Comparison of ENCODE assay signal across 13 cellular contexts in the genomic region with DNA sequence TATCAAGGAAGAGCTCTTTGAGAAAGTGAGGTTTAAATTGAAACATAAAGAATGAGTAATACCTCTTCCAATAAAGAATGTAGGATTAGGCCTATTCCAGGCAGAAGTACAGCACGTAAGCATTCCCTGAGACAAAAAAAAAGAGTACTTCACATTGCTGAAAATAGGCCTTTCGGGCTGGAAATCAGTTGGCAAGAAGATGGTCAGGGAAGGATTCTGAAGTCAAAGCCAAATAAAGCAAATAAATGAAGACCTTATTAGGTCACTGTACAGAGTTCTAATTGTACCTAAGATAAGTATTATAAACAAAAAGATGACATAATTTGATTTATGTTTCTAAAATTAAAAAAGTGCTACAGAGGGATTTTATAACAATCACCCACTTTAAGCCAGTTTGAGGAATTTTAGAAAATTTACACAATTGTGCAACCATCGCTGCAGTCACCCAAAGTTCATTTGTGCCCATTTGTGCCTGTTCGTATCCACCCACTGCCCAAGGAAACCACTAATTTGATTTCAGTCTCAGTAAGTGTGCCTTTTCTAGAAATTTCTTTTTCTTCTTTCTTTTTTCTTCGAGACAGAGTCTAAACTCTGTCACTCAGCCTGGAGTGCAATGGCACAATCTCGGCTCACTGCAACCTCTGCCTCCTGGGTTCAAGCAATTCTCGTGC. TPM values are rescaled to one million over a fixed set of nuclear protein-coding genes. Genes with fewer than 3 reads are reported as not detected.
DNase-seq lines count a peak whose midpoint lies in the region; ATAC-seq and TF ChIP-seq lines count a peak whose summit lies in the region.
"Had no signal": no experiment of that assay in that cellular context is flagged by ENCODE, and none has a peak within 500 bp of the region (broad histone marks: within the 10 kb centered on the region; RNA-seq: fewer than 3 reads in every experiment).

No MANE protein-coding gene starts in this region.

- H3K9me2 ChIP-seq in HCT116 (ENCODE audit: insufficient read depth): no peaks in the 10 kb centered on the region

- no peaks in the 10 kb centered on the region for H3K36me3 ChIP-seq in HCT116 (ENCODE audit: control insufficient read depth in 1 of 2, insufficient read depth in 2 of 2, low read length in 2 of 2)
- no peaks in the 10 kb centered on the region for H3K36me3 ChIP-seq in ascending aorta

- no peak for TF ChIP-seq POLR2A in HCT116 (IDR thresholded peaks at IDR 0.05; ENCODE audit: borderline replicate concordance, extremely low read depth, insufficient read depth, insufficient read length)

- H3K27me3 ChIP-seq in HCT116 (ENCODE audit: insufficient read depth, low read length): no peaks in the 10 kb centered on the region
- H3K27me3 ChIP-seq in ascending aorta: no peaks in the 10 kb centered on the region

- POLR2A ChIA-PET in HCT116 (lab: Charles Lee): no interaction called here

- H3K9ac ChIP-seq in HCT116 (ENCODE audit: low read length): peak overlapping the region; percentile 63; the same call in 1 of the 2 replicates

- H3K4me1 ChIP-seq in HCT116 (ENCODE audit: control insufficient read depth in 1 of 2, insufficient read depth in 2 of 2, low read length in 2 of 2) (peaks cover 13 to 16% of the 10 kb centered on the region in 2 experiments; a peak in 3 of 4 replicates), ascending aorta (peaks cover 10 to 27% of the 10 kb centered on the region in 2 donors)

- CTCF ChIA-PET in HCT116 (lab: Charles Lee): no interaction called here

- ATAC-seq in HCT116 (no peak), GM18519 (IDR thresholded peaks at IDR 0.05; ENCODE audit: low FRiP score, unreplicated experiment) (no peak)

- BruUV-seq in HCT116 (replicated peaks; lab: Mats Ljungman, UMichigan): no TSS peak

- TF ChIP-seq RAD21 in HCT116 (IDR thresholded peaks at IDR 0.05; ENCODE audit: low read depth): no peak

- H3K9me3 ChIP-seq in HCT116 (ENCODE audit: control insufficient read depth in 1 of 2, insufficient read depth in 1 of 2, low read depth in 1 of 2, low read length in 2 of 2): no peaks in the 10 kb centered on the region
- peaks cover 0 to 4% of the 10 kb centered on the region in 2 donors for H3K9me3 ChIP-seq in ascending aorta

- H3K4me2 ChIP-seq in HCT116 (ENCODE audit: low read length): peak overlapping the region; percentile 70

- TF ChIP-seq CTCF in 22Rv1 (IDR thresholded peaks at IDR 0.05) (no peak), HCT116 (IDR thresholded peaks at IDR 0.05 in 2 of 3, conservative IDR thresholded peaks at IDR 0.05 in 1 of 3; ENCODE audit: borderline replicate concordance in 1 of 3, insufficient read depth in 1 of 3, low read depth in 2 of 3, low read length in 2 of 3) (no peak), ascending aorta (IDR thresholded peaks at IDR 0.05) (no peak), fibroblast of pulmonary artery (IDR thresholded peaks at IDR 0.05; ENCODE audit: low read length, missing control alignments) (no peak)

- H3K27ac ChIP-seq in 22Rv1 (peak overlapping the region; percentile 85), HCT116 (ENCODE audit: low read depth, low read length) (peak overlapping the region; percentile 50), ascending aorta (peak overlapping the region; percentile 91 to 95)
- H3K27ac ChIP-seq: SK-N-MC had no signal

- intact Hi-C loops in HCT116 (cut with micrococcal nuclease) (no loop called here), ascending aorta (cut with DNase I) (loop anchor here (1.0 to 2.0 kb wide), 4 partner anchors 27 to 112 kb away; partner anchors contain the start of gene PRRC2C)

- RAD21 ChIA-PET in HCT116 (lab: Charles Lee; ENCODE audit: low non-redundant PET in 1 of 2, low total read pairs in 2 of 2, uncharacterized antibody in 2 of 2, unreplicated experiment in 2 of 2): no interaction called here

- H3K4me3 ChIP-seq in HCT116 (replicated peaks in 1 of 2; ENCODE audit: low read depth in 1 of 2, low read length in 2 of 2) (peak overlapping the region in 1 of 2 experiments; percentile 53; a peak in 2 of 4 replicates), ascending aorta (no peak overlapping the region), fibroblast of pulmonary artery (replicated peaks; ENCODE audit: low read depth, low read length) (no peak overlapping the region)
- H3K4me3 ChIP-seq: SK-N-MC had no signal

- no peaks in the 10 kb centered on the region for H4K20me1 ChIP-seq in HCT116 (ENCODE audit: insufficient read depth)

- DNase-seq in HCT116 (ENCODE audit: low read depth, low spot score) (no peak), ascending aorta (ENCODE audit: low spot score in 2 of 2) (no peak), fibroblast of pulmonary artery (ENCODE audit: low read depth) (peak; percentile 47), RKO (ENCODE audit: low spot score) (no peak), NCI-H2196 (lab: John Stamatoyannopoulos, UW; ENCODE audit: unreplicated experiment) (no peak)
- no peak for DNase-seq in stimulated activated CD4-positive, alpha-beta T cell treated with anti-CD3 and anti-CD28 coated beads, Interleukin-2, amount 100 ng/mL, for 48 hours
- DNase-seq: CD4-positive, alpha-beta memory T cell; NCI-H1436; NCI-H2081 had no signal

- H3K79me2 ChIP-seq in HCT116 (ENCODE audit: insufficient read depth, low read length): no peaks in the 10 kb centered on the region

- H2AFZ ChIP-seq in HCT116 (ENCODE audit: low read depth, low read length, poor library complexity, severe bottlenecking): no peak overlapping the region

TF ChIP-seq in HCT116, 20 proteins besides CTCF, POLR2A, EP300 and RAD21:
- TF ChIP-seq TCF7L2 (IDR thresholded peaks at IDR 0.05; ENCODE audit: borderline replicate concordance, extremely low read depth, insufficient read depth, insufficient read length): no peak
- TF ChIP-seq JUND (IDR thresholded peaks at IDR 0.05): no peak
- TF ChIP-seq POLR2AphosphoS5 (IDR thresholded peaks at IDR 0.05; ENCODE audit: low read depth, low read length): no peak
- no peak for TF ChIP-seq ZBTB33 (IDR thresholded peaks at IDR 0.05; ENCODE audit: extremely low read depth, insufficient replicate concordance, low read length)
- TF ChIP-seq, protein P1, sequence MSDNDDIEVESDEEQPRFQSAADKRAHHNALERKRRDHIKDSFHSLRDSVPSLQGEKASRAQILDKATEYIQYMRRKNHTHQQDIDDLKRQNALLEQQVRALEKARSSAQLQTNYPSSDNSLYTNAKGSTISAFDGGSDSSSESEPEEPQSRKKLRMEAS (IDR thresholded peaks at IDR 0.05): no peak
- TF ChIP-seq ZNF274 (IDR thresholded peaks at IDR 0.05; ENCODE audit: low read depth, low read length): no peak
- TF ChIP-seq CBX3 (IDR thresholded peaks at IDR 0.05; ENCODE audit: low read depth): no peak
- TF ChIP-seq FOSL1 (IDR thresholded peaks at IDR 0.05; ENCODE audit: low read depth): no peak
- no peak for TF ChIP-seq EGR1 (IDR thresholded peaks at IDR 0.05; ENCODE audit: low read depth)
- TF ChIP-seq SP1 (IDR thresholded peaks at IDR 0.05; ENCODE audit: low read depth): no peak
- no peak for TF ChIP-seq EZH2phosphoT487 (IDR thresholded peaks at IDR 0.05; ENCODE audit: borderline replicate concordance)
- no peak for TF ChIP-seq SIN3A (IDR thresholded peaks at IDR 0.05; ENCODE audit: low read depth)
- TF ChIP-seq, protein P2, sequence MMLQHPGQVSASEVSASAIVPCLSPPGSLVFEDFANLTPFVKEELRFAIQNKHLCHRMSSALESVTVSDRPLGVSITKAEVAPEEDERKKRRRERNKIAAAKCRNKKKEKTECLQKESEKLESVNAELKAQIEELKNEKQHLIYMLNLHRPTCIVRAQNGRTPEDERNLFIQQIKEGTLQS (IDR thresholded peaks at IDR 0.05): no peak
- TF ChIP-seq EZH2 (IDR thresholded peaks at IDR 0.05): no peak
- TF ChIP-seq ZFX (IDR thresholded peaks at IDR 0.05): no peak
- no peak for TF ChIP-seq SRF (IDR thresholded peaks at IDR 0.05; ENCODE audit: low read depth)
- no peak for TF ChIP-seq ELF1 (IDR thresholded peaks at IDR 0.05; ENCODE audit: borderline replicate concordance, low read depth)
- TF ChIP-seq YY1 (IDR thresholded peaks at IDR 0.05; ENCODE audit: extremely low read depth, insufficient replicate concordance, low read depth, low read length): no peak
- TF ChIP-seq CEBPB (IDR thresholded peaks at IDR 0.05; ENCODE audit: low read depth): no peak
TF ChIP-seq in HCT116: peak in this region for 0.

RNA-seq across cellular contexts. Expression of gene FMO4, which starts 58.6 kb away (rescaled TPM):
- 1.4 TPM for total RNA-seq in HCT116 (2021; ENCODE audit: unreplicated experiment)
- 1.2 and 1.3 TPM in 2 replicates for polyA plus RNA-seq in HCT116 (2012)
- total RNA-seq in ascending aorta: 30.1 TPM
- total RNA-seq: HT-29 had no signal

Comparison
In these comparisons a context has a peak if more than half of its experiments do, and no peak if none do; other contexts are left out.
1. RNA of gene FMO4, which starts 58.6 kb away (total RNA-seq): 30.1 TPM in ascending aorta (single experiment); 1.4 TPM in HCT116 (single experiment); every median in the first group is over 10 times any median in the second.
2. Peak in every context shown above with its lines, with median percentiles within 50 percentile points of each other: H3K27ac ChIP-seq.